In the genomic region with DNA sequence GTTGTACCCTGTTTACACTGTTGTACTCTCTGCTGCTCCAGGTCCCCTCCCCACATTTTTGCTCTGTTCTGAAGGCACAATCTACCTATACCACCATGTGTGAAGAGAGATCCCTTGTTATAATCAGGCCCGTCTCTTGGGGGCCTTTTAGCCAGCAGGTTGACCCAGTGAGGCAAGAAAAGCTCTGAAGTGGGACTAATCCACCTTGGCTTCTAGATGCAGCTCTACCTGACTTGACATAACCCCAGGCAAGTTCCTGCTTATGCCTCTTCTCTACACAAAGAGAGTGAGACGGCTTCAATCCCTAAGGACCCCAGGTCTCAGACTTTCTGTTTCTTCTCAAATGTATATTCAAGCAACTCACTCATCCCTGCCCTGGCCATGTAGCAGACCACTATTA, we compare ENCODE assay signal across 6 cellular contexts.
"Had no signal": no experiment of that assay in that cellular context is flagged by ENCODE, and none has a peak within 500 bp of the region (broad histone marks: within the 10 kb centered on the region; RNA-seq: fewer than 3 reads in every experiment).

No MANE protein-coding gene starts in this region.

- H3K4me3 ChIP-seq: GM23338 had no signal

- H2AFZ ChIP-seq: GM23338 had no signal

- DNase-seq: H9, HCEC 1CT, KBM-7 had no signal

- H3K4me2 ChIP-seq: GM23338 had no signal

- H3K27ac ChIP-seq: HL-60 had no signal

- ATAC-seq: GM23338, HepG2 had no signal
